In the genomic region with DNA sequence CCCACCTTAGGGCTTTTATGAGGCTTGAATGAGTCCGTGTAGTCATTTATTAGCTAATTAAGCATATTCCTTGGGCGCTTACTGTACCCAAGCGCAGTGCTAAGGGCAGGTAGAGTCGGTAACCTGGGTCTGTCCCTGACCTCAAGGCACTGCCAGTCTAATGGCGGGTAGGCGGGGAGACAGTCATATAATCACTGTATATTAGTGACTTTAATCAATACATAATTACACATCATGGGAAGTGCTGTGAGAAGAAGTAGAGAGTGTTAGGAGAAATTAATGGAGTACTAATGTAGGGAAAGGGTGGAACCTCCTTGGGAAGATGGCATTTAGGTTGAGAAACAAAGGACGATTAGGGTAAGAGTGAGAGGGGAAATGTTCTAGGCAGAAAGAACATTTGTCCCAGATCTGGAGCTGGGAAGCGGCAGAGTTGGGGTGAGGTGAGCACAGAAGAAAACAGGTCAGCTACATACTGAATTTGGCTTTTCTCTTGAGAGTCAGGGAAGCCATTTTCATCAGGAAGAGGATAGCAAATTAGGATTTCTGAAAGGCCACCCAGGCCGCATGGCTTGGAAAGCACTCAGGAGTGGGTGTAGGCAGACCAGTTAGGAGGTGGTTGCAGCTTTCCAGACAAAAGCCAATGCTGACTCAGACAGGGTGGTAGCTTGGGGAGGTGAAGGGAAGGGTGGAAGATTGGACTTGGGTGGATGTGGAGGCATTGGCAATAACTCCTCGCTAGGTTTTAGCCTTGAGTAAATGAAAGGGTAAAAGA, we compare ENCODE assay signal across 8 cellular contexts. TPM values are rescaled to one million over a fixed set of nuclear protein-coding genes. Genes with fewer than 3 reads are reported as not detected.
DNase-seq lines count a peak whose midpoint lies in the region; ATAC-seq and TF ChIP-seq lines count a peak whose summit lies in the region.

No MANE protein-coding gene starts in this region.

- CTCF ChIA-PET in CD4-positive, alpha-beta memory T cell (lab: Charles Lee; ENCODE audit: partially characterized antibody), result interaction anchor here (1.3 to 10.1 kb wide), 4 partner anchors 9 to 335 kb away, joined by 3 to 180 read pairs (median 58); no protein-coding TSS in a partner anchor

- ATAC-seq in GM19328 (IDR thresholded peaks at IDR 0.05; ENCODE audit: unreplicated experiment) (no peak), GM21786 (IDR thresholded peaks at IDR 0.05; ENCODE audit: unreplicated experiment) (no peak)

- H3K4me3 Mint-ChIP-seq in CD4-positive, alpha-beta memory T cell, result peak overlapping the region; percentile 86 to 96 (median 90)
- peak overlapping the region; percentile 93 for H3K4me3 Mint-ChIP-seq in dendritic cell treated with granulocyte-macrophage colony-stimulating factor and Interleukin-4, amounts not matched to agents 40 ng/mL and 50 ng/mL, for 4 days

- peaks cover 0 to 12% of the 10 kb centered on the region in 2 donors for H3K36me3 Mint-ChIP-seq in CD4-positive, alpha-beta memory T cell
- H3K36me3 Mint-ChIP-seq in dendritic cell treated with granulocyte-macrophage colony-stimulating factor and Interleukin-4, amounts not matched to agents 40 ng/mL and 50 ng/mL, for 4 days (ENCODE audit: low read depth), result peaks cover 31% of the 10 kb centered on the region

- no peaks in the 10 kb centered on the region for H3K36me3 ChIP-seq in CD4-positive, alpha-beta memory T cell (ENCODE audit: insufficient read depth, low read length)
- H3K36me3 ChIP-seq in Loucy (ENCODE audit: insufficient read depth, low read length) (no peaks in the 10 kb centered on the region), neural cell (ENCODE audit: insufficient read depth, low read length) (no peaks in the 10 kb centered on the region)

- peak overlapping the region; percentile 98 for H3K4me2 ChIP-seq in Loucy (ENCODE audit: low read depth, low read length, poor library complexity, severe bottlenecking)
- peak overlapping the region; percentile 82 for H3K4me2 ChIP-seq in neural cell (ENCODE audit: low read length)

- H3K79me2 ChIP-seq in Loucy (ENCODE audit: insufficient read depth, low read length) (peaks cover 44% of the 10 kb centered on the region), neural cell (replicated peaks; ENCODE audit: insufficient read depth, low read length) (peaks cover 40% of the 10 kb centered on the region)

- no peak for TF ChIP-seq EP300 in neural cell (conservative IDR thresholded peaks at IDR 0.05; ENCODE audit: poor library complexity, severe bottlenecking)

- H3K27ac ChIP-seq in CD4-positive, alpha-beta memory T cell (ENCODE audit: low read depth, low read length), result peak overlapping the region; percentile 99
- peak overlapping the region; percentile 87 for H3K27ac ChIP-seq in neural cell (ENCODE audit: low read length)

- H3K4me1 ChIP-seq in CD4-positive, alpha-beta memory T cell (ENCODE audit: insufficient read depth, low read length), result peaks cover 37% of the 10 kb centered on the region
- H3K4me1 ChIP-seq in Loucy (ENCODE audit: insufficient read depth, low read length, poor library complexity, severe bottlenecking), result peaks cover 42% of the 10 kb centered on the region

- peak overlapping the region; percentile 98 to 100 (median 99) for H3K27ac Mint-ChIP-seq in CD4-positive, alpha-beta memory T cell
- H3K27ac Mint-ChIP-seq in dendritic cell treated with granulocyte-macrophage colony-stimulating factor and Interleukin-4, amounts not matched to agents 40 ng/mL and 50 ng/mL, for 4 days, result peak overlapping the region; percentile 98

- DNase-seq in CD4-positive, alpha-beta memory T cell, result no peak
- DNase-seq in NCI-H2171 treated with DMSO at 0.1 percent for 48 hours (lab: John Stamatoyannopoulos, UW) (no peak), NOMO-1 treated with DMSO at 0.1 percent for 48 hours (lab: John Stamatoyannopoulos, UW; ENCODE audit: unreplicated experiment) (no peak)

- H4K20me1 ChIP-seq in Loucy (ENCODE audit: insufficient read depth, low read length, poor library complexity, severe bottlenecking), result peaks cover 28% of the 10 kb centered on the region
- H4K20me1 ChIP-seq in neural cell (ENCODE audit: insufficient read depth), result no peaks in the 10 kb centered on the region

- H3K4me1 Mint-ChIP-seq in CD4-positive, alpha-beta memory T cell, result peaks cover 28 to 52% (median 41%) of the 10 kb centered on the region in 4 donors
- peaks cover 43% of the 10 kb centered on the region for H3K4me1 Mint-ChIP-seq in dendritic cell treated with granulocyte-macrophage colony-stimulating factor and Interleukin-4, amounts not matched to agents 40 ng/mL and 50 ng/mL, for 4 days (ENCODE audit: low read depth)

- no peaks in the 10 kb centered on the region for H3K9me3 ChIP-seq in CD4-positive, alpha-beta memory T cell (ENCODE audit: control insufficient read depth in 1 of 2, low read length in 2 of 2)
- H3K9me3 ChIP-seq in Loucy (ENCODE audit: insufficient read depth, low read depth, low read length) (no peaks in the 10 kb centered on the region), neural cell (ENCODE audit: low read length) (no peaks in the 10 kb centered on the region)

- POLR2A ChIA-PET in CD4-positive, alpha-beta memory T cell (lab: Charles Lee; ENCODE audit: partially characterized antibody), result interaction anchor here (1.0 to 3.0 kb wide), 4 partner anchors 15 to 505 kb away, joined by 3 to 12 read pairs (median 4); a partner anchor contains a TSS

- intact Hi-C loops in CD4-positive, alpha-beta memory T cell (cut with micrococcal nuclease), result loop anchor here (5.0 kb wide), 3 partner anchors 164 to 431 kb away; a partner anchor contains a TSS
- intact Hi-C loops in dendritic cell treated with granulocyte-macrophage colony-stimulating factor and Interleukin-4, amounts not matched to agents 40 ng/mL and 50 ng/mL, for 4 days (cut with micrococcal nuclease), result loop anchor here (1.0 to 5.0 kb wide), 2 partner anchors 136 to 259 kb away; no protein-coding TSS in a partner anchor

- H3K4me3 ChIP-seq in CD4-positive, alpha-beta memory T cell (ENCODE audit: low read length in 2 of 2), result peak overlapping the region; percentile 90 to 100
- H3K4me3 ChIP-seq in Loucy (ENCODE audit: low read length, poor library complexity, severe bottlenecking) (peak overlapping the region; percentile 99), neural cell (ENCODE audit: low read length) (peak overlapping the region; percentile 85)

- TF ChIP-seq RAD21 in neural cell (conservative IDR thresholded peaks at IDR 0.05), result no peak

- no peaks in the 10 kb centered on the region for H3K27me3 ChIP-seq in CD4-positive, alpha-beta memory T cell (ENCODE audit: insufficient read depth, low read length)
- no peaks in the 10 kb centered on the region for H3K27me3 ChIP-seq in Loucy (ENCODE audit: insufficient read depth, low read length, poor library complexity, severe bottlenecking)
- no peaks in the 10 kb centered on the region for H3K27me3 ChIP-seq in neural cell (ENCODE audit: insufficient read depth, low read depth, low read length)

- H3K9me2 ChIP-seq in Loucy (replicated peaks; ENCODE audit: low read depth, low read length) (no peaks in the 10 kb centered on the region), neural cell (ENCODE audit: insufficient read depth, low read length) (no peaks in the 10 kb centered on the region)

- peaks cover 0 to 2% (median 0%) of the 10 kb centered on the region in 8 donors for H3K9me3 Mint-ChIP-seq in CD4-positive, alpha-beta memory T cell
- H3K9me3 Mint-ChIP-seq in dendritic cell treated with granulocyte-macrophage colony-stimulating factor and Interleukin-4, amounts not matched to agents 40 ng/mL and 50 ng/mL, for 4 days, result no peaks in the 10 kb centered on the region

- peak overlapping the region; percentile 94 for H2AFZ ChIP-seq in Loucy (ENCODE audit: low read length)
- peak overlapping the region; percentile 57 for H2AFZ ChIP-seq in neural cell (ENCODE audit: low read depth, low read length)

- TF ChIP-seq CTCF in Loucy (conservative IDR thresholded peaks at IDR 0.05; ENCODE audit: low read length) (no peak), neural cell (IDR thresholded peaks at IDR 0.05; ENCODE audit: poor library complexity, severe bottlenecking) (no peak)

- H3K9ac ChIP-seq in Loucy (ENCODE audit: low read depth, low read length, poor library complexity, severe bottlenecking), result peak overlapping the region; percentile 93
- H3K9ac ChIP-seq in neural cell (ENCODE audit: low read length), result peak overlapping the region; percentile 93

- no peaks in the 10 kb centered on the region for H3K27me3 Mint-ChIP-seq in CD4-positive, alpha-beta memory T cell
- H3K27me3 Mint-ChIP-seq in dendritic cell treated with granulocyte-macrophage colony-stimulating factor and Interleukin-4, amounts not matched to agents 40 ng/mL and 50 ng/mL, for 4 days, result peaks cover 4% of the 10 kb centered on the region

- no peaks in the 10 kb centered on the region for H3F3A ChIP-seq in Loucy (ENCODE audit: low read depth)
- no peaks in the 10 kb centered on the region for H3F3A ChIP-seq in neural cell (ENCODE audit: insufficient read depth, low read length, poor library complexity, severe bottlenecking)

TF ChIP-seq in neural cell, 6 proteins besides CTCF, POLR2A, EP300 and RAD21 (continues in another document):
- TF ChIP-seq SMC3 (conservative IDR thresholded peaks at IDR 0.05; ENCODE audit: poor library complexity), result no peak
- no peak for TF ChIP-seq TAF1 (IDR thresholded peaks at IDR 0.05; ENCODE audit: low read depth)
- no peak for TF ChIP-seq POLR2AphosphoS5 (IDR thresholded peaks at IDR 0.05)

RNA-seq across cellular contexts. Expression of a gene that starts 1.0 kb away (rescaled TPM):
- 10 to 100 TPM; 81.7 to 87.5 TPM for total RNA-seq in CD4-positive, alpha-beta memory T cell
- 10 to 100 TPM; 63.7 to 97.4 TPM for polyA plus RNA-seq in CD4-positive, alpha-beta memory T cell
- 344 and 359 TPM in 2 replicates for polyA plus RNA-seq in neural cell
- polyA minus RNA-seq in neural cell, result 228 and 231 TPM in 2 replicates

RNA-seq across cellular contexts. Expression of a gene that starts 7.6 kb away (rescaled TPM):
- total RNA-seq in CD4-positive, alpha-beta memory T cell, result not detected
- polyA plus RNA-seq in CD4-positive, alpha-beta memory T cell, result not detected
- 996 and 1,180 TPM in 2 replicates for polyA plus RNA-seq in neural cell
- 462 and 477 TPM in 2 replicates for polyA minus RNA-seq in neural cell

Comparison
In these comparisons a context has a peak if more than half of its experiments do, and no peak if none do; other contexts are left out.
1. RNA of a gene that starts 7.6 kb away (polyA plus RNA-seq): 996 to 1,180 TPM in neural cell; not detected in CD4-positive, alpha-beta memory T cell; every median in the first group is over 100 times any median in the second.
2. Peak in every context shown above with its lines, with median percentiles within 50 percentile points of each other: H3K4me3 ChIP-seq.